21 cellular contexts compared by ENCODE assay signal in genomic region chr7:5203138-5203537, GRCh38.
"Had no signal": no experiment of that assay in that cellular context is flagged by ENCODE, and none has a peak within 500 bp of the region (broad histone marks: within the 10 kb centered on the region; RNA-seq: fewer than 3 reads in every experiment).

No MANE protein-coding gene starts in this region.

- H3K27me3 ChIP-seq: esophagus muscularis mucosa, gastrocnemius medialis, spleen, testis, tibial nerve had no signal

- H3K9me3 Mint-ChIP-seq: central memory CD8-positive, alpha-beta T cell; natural killer cell treated with Interleukin-12 subunit alpha and Interleukin-12 subunit beta and Interleukin-15 and Interleukin-18, amount 100 ng/mL, for 72 hours; stimulated activated memory B cell treated with anti-CD40 and anti-IgM and Interleukin-4, amounts not matched to agents 10 μg/mL and 1 μg/mL and 100 μg/mL, for 72 hours; stimulated activated naive CD8-positive, alpha-beta T cell treated with anti-CD3 and anti-CD28 coated beads, Interleukin-15, amount 100 ng/mL, for 72 hours had no signal

- H3K27ac ChIP-seq: epithelial cell of prostate, gastrocnemius medialis, left ventricle myocardium inferior, parathyroid adenoma, psoas muscle, spleen, testis had no signal

- H3K27me3 Mint-ChIP-seq: central memory CD8-positive, alpha-beta T cell; natural killer cell treated with Interleukin-12 subunit alpha and Interleukin-12 subunit beta and Interleukin-15 and Interleukin-18, amount 100 ng/mL, for 72 hours; stimulated activated memory B cell treated with anti-CD40 and anti-IgM and Interleukin-4, amounts not matched to agents 10 μg/mL and 1 μg/mL and 100 μg/mL, for 72 hours; stimulated activated naive CD8-positive, alpha-beta T cell treated with anti-CD3 and anti-CD28 coated beads, Interleukin-15, amount 100 ng/mL, for 72 hours had no signal

- H3K27ac Mint-ChIP-seq: natural killer cell treated with Interleukin-12 subunit alpha and Interleukin-12 subunit beta and Interleukin-15 and Interleukin-18, amount 100 ng/mL, for 72 hours; stimulated activated memory B cell treated with anti-CD40 and anti-IgM and Interleukin-4, amounts not matched to agents 10 μg/mL and 1 μg/mL and 100 μg/mL, for 72 hours had no signal

- H3K4me3 Mint-ChIP-seq: central memory CD8-positive, alpha-beta T cell; natural killer cell treated with Interleukin-12 subunit alpha and Interleukin-12 subunit beta and Interleukin-15 and Interleukin-18, amount 100 ng/mL, for 72 hours; stimulated activated memory B cell treated with anti-CD40 and anti-IgM and Interleukin-4, amounts not matched to agents 10 μg/mL and 1 μg/mL and 100 μg/mL, for 72 hours; stimulated activated naive CD8-positive, alpha-beta T cell treated with anti-CD3 and anti-CD28 coated beads, Interleukin-15, amount 100 ng/mL, for 72 hours had no signal

- H3K36me3 Mint-ChIP-seq: natural killer cell treated with Interleukin-12 subunit alpha and Interleukin-12 subunit beta and Interleukin-15 and Interleukin-18, amount 100 ng/mL, for 72 hours had no signal

- FAIRE-seq: keratinocyte had no signal

- H3K4me3 ChIP-seq: esophagus muscularis mucosa, gastrocnemius medialis, left ventricle myocardium inferior, psoas muscle, spleen, testis, tibial nerve had no signal

- DNase-seq: effector memory CD4-positive, alpha-beta T cell; gastrocnemius medialis; left ventricle myocardium inferior; mammary epithelial cell; psoas muscle; retina; stimulated activated CD4-positive, alpha-beta T cell treated with anti-CD3 and anti-CD28 coated beads, Interleukin-15, amount 100 ng/mL, for 24 hours; stimulated activated CD4-positive, alpha-beta T cell treated with anti-CD3 and anti-CD28 coated beads, Interleukin-1b, Interleukin-23, amount 100 ng/mL, for 48 hours; stimulated activated CD4-positive, alpha-beta T cell treated with anti-CD3 and anti-CD28 coated beads, Interleukin-4, amount 100 ng/mL, for 24 hours; stimulated activated naive CD8-positive, alpha-beta T cell treated with anti-CD3 and anti-CD28 coated beads, Interleukin-15, amount 100 ng/mL, for 72 hours; testis had no signal

- H3K4me1 ChIP-seq: gastrocnemius medialis, psoas muscle had no signal

- H3K9me3 ChIP-seq: esophagus muscularis mucosa, gastrocnemius medialis, left ventricle myocardium inferior, psoas muscle, spleen, testis, tibial nerve had no signal

- ATAC-seq: gastrocnemius medialis; natural killer cell treated with Interleukin-12 subunit alpha and Interleukin-12 subunit beta and Interleukin-15 and Interleukin-18, amount 100 ng/mL, for 72 hours; psoas muscle; sciatic nerve; stimulated activated memory B cell treated with anti-CD40 and anti-IgM and Interleukin-4, amounts not matched to agents 10 μg/mL and 1 μg/mL and 100 μg/mL, for 72 hours; stimulated activated naive CD8-positive, alpha-beta T cell treated with anti-CD3 and anti-CD28 coated beads, Interleukin-15, amount 100 ng/mL, for 72 hours had no signal
